Comparison of ENCODE assay signal across 13 cellular contexts in the genomic region with DNA sequence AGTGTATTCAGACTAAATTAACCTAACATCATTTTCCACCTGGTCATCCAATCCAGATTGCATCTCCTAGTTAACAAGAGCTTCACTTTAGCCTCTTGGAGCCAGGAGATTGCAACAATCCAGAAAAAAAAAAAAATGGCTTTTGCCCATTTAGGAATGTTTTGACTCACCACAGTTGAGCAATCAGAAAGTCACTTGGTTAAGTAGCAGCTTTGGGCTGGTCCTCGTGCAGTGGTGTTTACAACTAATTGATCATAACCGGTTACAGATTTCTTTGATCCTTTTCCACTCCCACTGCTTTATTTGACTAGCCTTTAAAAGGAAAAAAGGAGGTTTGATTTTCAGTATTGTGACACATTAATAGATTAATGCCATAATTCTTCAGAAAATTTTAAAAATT.
DNase-seq lines count a peak whose midpoint lies in the region; FAIRE-seq and TF ChIP-seq lines count a peak whose summit lies in the region.
"Had no signal": no experiment of that assay in that cellular context is flagged by ENCODE, and none has a peak within 500 bp of the region (broad histone marks: within the 10 kb centered on the region; RNA-seq: fewer than 3 reads in every experiment).

No MANE protein-coding gene starts in this region.

- H3K27ac ChIP-seq in fibroblast of lung (ENCODE audit: insufficient read depth, low read length), result no peak overlapping the region

- no peak overlapping the region for H3K9ac ChIP-seq in fibroblast of lung (ENCODE audit: insufficient read depth, low read length)

- no peak for TF ChIP-seq POLR2A in GM12891 (IDR thresholded peaks at IDR 0.05; ENCODE audit: low read depth, low read length)

- no peak overlapping the region for H2AFZ ChIP-seq in fibroblast of lung (ENCODE audit: low read length)

- DNase-seq in DMS53 (lab: John Stamatoyannopoulos, UW) (peak; percentile 15), DMS53 treated with DMSO at 0.1 percent for 48 hours (lab: John Stamatoyannopoulos, UW; ENCODE audit: unreplicated experiment) (no peak), NCI-H69 (lab: John Stamatoyannopoulos, UW) (peak; percentile 85), fibroblast of lung (ENCODE audit: low read depth in 2 of 2) (peak; percentile 92 to 97), skeletal muscle cell (ENCODE audit: low read depth) (peak; percentile 79), C1 segment of cervical spinal cord (lab: John Stamatoyannopoulos, UW) (no peak), GM12891 (ENCODE audit: insufficient read length, low spot score) (no peak)
- no peak for DNase-seq in activated naive CD4-positive, alpha-beta T cell treated with Interleukin-2 at 50 U/mL for 16 hours
- DNase-seq: left cardiac atrium; Right ventricle myocardium superior; stimulated activated CD4-positive, alpha-beta T cell treated with anti-CD3 and anti-CD28 coated beads, Interleukin-12 subunit alpha, Interleukin-12 subunit beta, amount 100 ng/mL, for 4 hours had no signal

- H3K27me3 ChIP-seq in fibroblast of lung (ENCODE audit: control insufficient read depth, insufficient read depth, low read length), result no peaks in the 10 kb centered on the region

- TF ChIP-seq CTCF in fibroblast of lung (conservative IDR thresholded peaks at IDR 0.05 in 1 of 2, IDR thresholded peaks at IDR 0.05 in 1 of 2; ENCODE audit: low read depth in 1 of 2, low read length in 2 of 2), result no peak

- no peaks in the 10 kb centered on the region for H3K4me1 ChIP-seq in fibroblast of lung (ENCODE audit: control insufficient read depth, extremely low read depth, insufficient read depth, low read length)

- H3K79me2 ChIP-seq in fibroblast of lung (ENCODE audit: control insufficient read depth, insufficient read depth, low read length), result no peaks in the 10 kb centered on the region

- H3K36me3 ChIP-seq in fibroblast of lung (ENCODE audit: control insufficient read depth, insufficient read depth, low read length), result no peaks in the 10 kb centered on the region

- no peak overlapping the region for H3K4me2 ChIP-seq in fibroblast of lung (ENCODE audit: extremely low read depth, insufficient read depth, low read length)

- no peaks in the 10 kb centered on the region for H4K20me1 ChIP-seq in fibroblast of lung (ENCODE audit: control insufficient read depth, extremely low read depth, insufficient read depth, low read length)

- FAIRE-seq in GM12891 (lab: Jason Lieb, UNC), result no peak
- FAIRE-seq: A204.1, H1 had no signal

- H3K9me3 ChIP-seq in fibroblast of lung (ENCODE audit: control insufficient read depth, insufficient read depth, low read depth, low read length), result no peaks in the 10 kb centered on the region

- H3K4me3 ChIP-seq in fibroblast of lung (replicated peaks in 1 of 4; ENCODE audit: control extremely low read depth in 1 of 4, insufficient read depth in 1 of 4, low read depth in 3 of 4, low read length in 4 of 4), result no peak overlapping the region
- H3K4me3 ChIP-seq in skeletal muscle cell (ENCODE audit: low read depth, low read length), result no peak overlapping the region

TF ChIP-seq in GM12891, 5 proteins besides CTCF, POLR2A, EP300 and RAD21:
- TF ChIP-seq POU2F2 (IDR thresholded peaks at IDR 0.05; ENCODE audit: low read depth, low read length) (no peak), SPI1 (IDR thresholded peaks at IDR 0.05; ENCODE audit: low read depth, low read length) (no peak), PAX5 (IDR thresholded peaks at IDR 0.05; ENCODE audit: insufficient read depth, low read length, severe bottlenecking) (no peak), TAF1 (IDR thresholded peaks at IDR 0.05; ENCODE audit: low read depth, low read length) (no peak), POLR2AphosphoS5 (IDR thresholded peaks at IDR 0.05; ENCODE audit: low read depth, low read length) (no peak)
TF ChIP-seq in GM12891: peak in this region for 0.

Comparison
In these comparisons a context has a peak if more than half of its experiments do, and no peak if none do; other contexts are left out.
1. DNase-seq: peak in DMS53 (single experiment), NCI-H69 (single experiment), fibroblast of lung (2 of 2) and skeletal muscle cell (single experiment); none in DMS53 treated with DMSO at 0.1 percent for 48 hours (single experiment), activated naive CD4-positive, alpha-beta T cell treated with Interleukin-2 at 50 U/mL for 16 hours (single experiment), C1 segment of cervical spinal cord (0 of 14) and GM12891 (single experiment).